2 cellular contexts compared by ENCODE assay signal in the genomic region with DNA sequence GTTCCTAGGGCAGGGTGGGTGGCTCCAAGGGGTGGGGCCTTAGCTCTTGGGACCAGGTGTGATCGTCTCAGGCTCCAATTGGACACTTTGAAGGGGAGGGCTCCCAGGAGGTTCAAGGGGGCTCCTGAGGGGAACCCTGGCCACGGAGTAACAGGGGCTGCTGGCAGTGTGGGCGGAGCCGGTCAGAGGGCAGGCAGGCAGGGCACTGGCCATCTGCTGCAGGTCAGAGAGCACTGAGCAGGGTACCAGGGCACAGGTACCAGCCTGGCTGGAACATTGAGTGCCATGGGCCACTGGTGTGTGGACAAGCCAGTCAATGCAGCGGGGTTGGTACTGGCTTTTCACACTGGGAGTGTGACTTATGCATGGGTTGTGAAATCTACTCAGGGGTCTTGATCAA.
TF ChIP-seq lines count a peak whose summit lies in the region.

No MANE protein-coding gene starts in this region.

TF ChIP-seq in SK-N-SH, 30 proteins besides CTCF, POLR2A, EP300 and RAD21 (continued from another document):
- TF ChIP-seq IRF3 (IDR thresholded peaks at IDR 0.05; ENCODE audit: low read depth, low read length), result no peak
- TF ChIP-seq CHD2 (IDR thresholded peaks at IDR 0.05; ENCODE audit: low read length, partially characterized antibody), result no peak
- TF ChIP-seq FOSL2 (IDR thresholded peaks at IDR 0.05; ENCODE audit: borderline replicate concordance, low read depth), result no peak
- no peak for TF ChIP-seq GATA2 (CRISPR knock-in tag; IDR thresholded peaks at IDR 0.05)
- no peak for TF ChIP-seq NRF1 (IDR thresholded peaks at IDR 0.05; ENCODE audit: low read depth, low read length)
- TF ChIP-seq TAF1 (IDR thresholded peaks at IDR 0.05; ENCODE audit: borderline replicate concordance, low read depth, low read length), result no peak

TF ChIP-seq in SK-N-SH treated with all-trans-retinoic acid at 6 μM for 48 hours, 23 proteins besides CTCF, POLR2A, EP300 and RAD21 (continued from another document):
- TF ChIP-seq PATZ1 (CRISPR knock-in tag; IDR thresholded peaks at IDR 0.05; ENCODE audit: borderline replicate concordance), result no peak
- TF ChIP-seq PPARA (CRISPR knock-in tag; IDR thresholded peaks at IDR 0.05; ENCODE audit: borderline replicate concordance), result no peak
- no peak for TF ChIP-seq TCF4 (CRISPR knock-in tag; IDR thresholded peaks at IDR 0.05; ENCODE audit: borderline replicate concordance)
- TF ChIP-seq ZFP30 (CRISPR knock-in tag; IDR thresholded peaks at IDR 0.05), result no peak
- no peak for TF ChIP-seq ARNTL (CRISPR knock-in tag; IDR thresholded peaks at IDR 0.05; ENCODE audit: borderline replicate concordance, low read depth)
